Comparison of ENCODE assay signal across 1 cellular context in genomic region chr19:3129112-3129511, GRCh38.
TF ChIP-seq lines count a peak whose summit lies in the region.

No MANE protein-coding gene starts in this region.

TF ChIP-seq in H1, 55 proteins besides CTCF, POLR2A, EP300 and RAD21 (continued from another document):
- TF ChIP-seq SIN3A (conservative IDR thresholded peaks at IDR 0.05 in 1 of 2, IDR thresholded peaks at IDR 0.05 in 1 of 2; ENCODE audit: low read depth in 1 of 2, low read length in 2 of 2) = no peak
- TF ChIP-seq MAFK (IDR thresholded peaks at IDR 0.05; ENCODE audit: low read depth, low read length) = no peak
- no peak for TF ChIP-seq TAF7 (optimal IDR thresholded peaks at IDR 0.05; ENCODE audit: borderline replicate concordance, low read depth, low read length)
- no peak for TF ChIP-seq POLR2AphosphoS5 (IDR thresholded peaks at IDR 0.05; ENCODE audit: low read depth, low read length)
- TF ChIP-seq SRF (IDR thresholded peaks at IDR 0.05; ENCODE audit: low read depth, low read length) = no peak
- TF ChIP-seq GABPA (IDR thresholded peaks at IDR 0.05; ENCODE audit: borderline replicate concordance, insufficient read depth, low read length) = no peak
